In the genomic region with DNA sequence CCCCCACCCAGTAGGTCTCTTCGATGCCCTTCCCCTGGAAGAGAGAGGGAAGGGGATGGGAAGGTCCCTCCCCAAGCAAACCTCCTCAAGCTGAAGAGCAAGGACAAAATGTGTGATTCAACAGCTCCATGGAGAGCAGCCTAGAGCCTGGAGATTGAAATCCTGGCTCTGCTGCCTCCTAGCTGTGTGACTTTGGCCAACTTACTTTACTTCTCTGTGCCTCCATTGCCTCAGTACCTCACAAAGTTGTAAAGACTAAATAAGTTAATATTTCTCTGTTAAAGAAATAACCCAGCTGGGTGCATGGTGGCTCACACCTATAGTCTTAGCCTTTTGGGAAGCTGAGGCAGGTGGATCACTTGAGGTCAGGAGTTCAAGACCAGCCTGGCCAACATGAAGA, we compare ENCODE assay signal across 1 cellular context.
A peak's percentile ranks its signal among the peaks of the same experiment; 100 is the strongest.
TF ChIP-seq lines count a peak whose summit lies in the region.

No MANE protein-coding gene starts in this region.

TF ChIP-seq in HepG2, 621 proteins besides CTCF, POLR2A, EP300 and RAD21:
- TF ChIP-seq ZNF768 (CRISPR knock-in tag; IDR thresholded peaks at IDR 0.05) (peak; percentile 36; the same call in 1 of the 2 replicates), ZNF7 (CRISPR knock-in tag; IDR thresholded peaks at IDR 0.05) (no peak)
